In genomic region chr6:26078061-26078460, GRCh38 we compare ENCODE assay signal across 6 cellular contexts. TPM values are rescaled to one million over a fixed set of nuclear protein-coding genes. Genes with fewer than 3 reads are reported as not detected.
DNase-seq lines count a peak whose midpoint lies in the region; ATAC-seq, FAIRE-seq and TF ChIP-seq lines count a peak whose summit lies in the region.
"Not testable (repeated sequence)": the region's sequence is repeated elsewhere in the genome, so short reads cannot be mapped to it uniquely, and the experiment has no call there.

No MANE protein-coding gene starts in this region.

- not testable (repeated sequence) for TF ChIP-seq CTCF in astrocyte (IDR thresholded peaks at IDR 0.05; ENCODE audit: insufficient read depth, low read depth, low read length); K562 (IDR thresholded peaks at IDR 0.05 in 2 of 3, conservative IDR thresholded peaks at IDR 0.05 in 1 of 3; ENCODE audit: insufficient read depth in 2 of 3, low read depth in 1 of 3, low read length in 3 of 3)

- not testable (repeated sequence) for H2AFZ ChIP-seq in astrocyte (ENCODE audit: low read depth, low read length); K562 (ENCODE audit: low read depth, low read length)

- CTCF ChIA-PET in K562 (lab: Yijun Ruan, JAX; ENCODE audit: low intra/inter-chr PET ratio) = not testable (repeated sequence)

- H3K79me2 ChIP-seq in astrocyte (ENCODE audit: insufficient read depth, low read length); K562 (ENCODE audit: control insufficient read depth, insufficient read depth, low read length): not testable (repeated sequence)

- H3K27ac Mint-ChIP-seq in astrocyte (ENCODE audit: unreplicated experiment) = not testable (repeated sequence)

- H3K9ac ChIP-seq in astrocyte (ENCODE audit: low read length); K562 (ENCODE audit: insufficient read depth in 1 of 2, low read depth in 2 of 2, low read length in 2 of 2): not testable (repeated sequence)

- in situ Hi-C loops in K562 (cut with MboI) = not testable (repeated sequence)

- not testable (repeated sequence) for H3K4me3 Mint-ChIP-seq in astrocyte (ENCODE audit: unreplicated experiment)

- H3K4me1 Mint-ChIP-seq in astrocyte (ENCODE audit: low read depth, unreplicated experiment) = not testable (repeated sequence)

- not testable (repeated sequence) for H3K4me2 ChIP-seq in astrocyte (ENCODE audit: low read length); K562 (ENCODE audit: insufficient read depth, low read length)

- not testable (repeated sequence) for BruUV-seq in K562 (replicated peaks; lab: Mats Ljungman, UMichigan)

- not testable (repeated sequence) for TF ChIP-seq EP300 in K562 (IDR thresholded peaks at IDR 0.05; ENCODE audit: low read length)

- TF ChIP-seq POLR2A in K562 (conservative IDR thresholded peaks at IDR 0.05) = not testable (repeated sequence)

- H3K9me3 Mint-ChIP-seq in astrocyte (ENCODE audit: unreplicated experiment) = peaks cover 23% of the 10 kb centered on the region

- H3K27ac ChIP-seq in SJCRH30; astrocyte (ENCODE audit: low read depth, low read length); K562 (ENCODE audit: extremely low read depth, low read depth, low read length): not testable (repeated sequence)

- WGBS in K562 (ENCODE audit: insufficient coverage, low coverage, missing lambda C conversion rate) = 52% methylated on average over 3 of the region's 3 CpGs

- not testable (repeated sequence) for H3K36me3 ChIP-seq in SJCRH30; astrocyte (ENCODE audit: insufficient read depth, low read length); K562 (ENCODE audit: control insufficient read depth, insufficient read depth, low read length)

- not testable (repeated sequence) for FAIRE-seq in astrocyte (lab: Jason Lieb, UNC); K562 (lab: Jason Lieb, UNC)

- not testable (repeated sequence) for H3K27me3 ChIP-seq in SJCRH30; astrocyte (ENCODE audit: insufficient read depth, low read length); K562 (ENCODE audit: control insufficient read depth in 2 of 2, insufficient read depth in 2 of 2, low read length in 2 of 2)

- DNase-seq in NCI-H2227 (lab: John Stamatoyannopoulos, UW; ENCODE audit: unreplicated experiment) (peak; percentile 34), SJCRH30 (peak; percentile 66 to 68), astrocyte (ENCODE audit: low read depth) (peak; percentile 47), foreskin melanocyte (peak; percentile 64), lung microvascular endothelial cell (ENCODE audit: low read depth in 2 of 2) (peak; percentile 48 to 49)
- DNase-seq in K562 (ENCODE audit: extremely low read depth in 1 of 4, low spot score in 3 of 4) = not testable (repeated sequence)

- not testable (repeated sequence) for H3K9me1 ChIP-seq in K562 (ENCODE audit: control insufficient read depth, insufficient read depth, low read length)

- not testable (repeated sequence) for H3K4me1 ChIP-seq in SJCRH30; astrocyte (ENCODE audit: insufficient read depth, low read length); K562 (replicated peaks in 1 of 2; ENCODE audit: control insufficient read depth in 2 of 2, insufficient read depth in 2 of 2, low read length in 2 of 2)

- intact Hi-C loops in K562 (cut with micrococcal nuclease) = not testable (repeated sequence)

- H4K20me1 ChIP-seq in astrocyte (ENCODE audit: insufficient read depth, low read length); K562 (replicated peaks; ENCODE audit: control insufficient read depth, insufficient read depth, low read length): not testable (repeated sequence)

- not testable (repeated sequence) for H3K9me3 ChIP-seq in SJCRH30 (replicated peaks); astrocyte (ENCODE audit: insufficient read depth, low read depth, low read length); K562 (replicated peaks; ENCODE audit: control insufficient read depth, insufficient read depth, low read depth, low read length)

- POLR2A ChIA-PET in K562 (lab: Yijun Ruan, JAX) = interaction anchor here (0.5 to 1.5 kb wide), 2 partner anchors 9 to 47 kb away, joined by 4 read pairs; partner anchors contain the start of gene HFE

- not testable (repeated sequence) for H3K4me3 ChIP-seq in SJCRH30; astrocyte (ENCODE audit: insufficient read depth, low read depth, low read length); K562

- TF ChIP-seq RAD21 in K562 (CRISPR knock-in tag; conservative IDR thresholded peaks at IDR 0.05 in 1 of 2, IDR thresholded peaks at IDR 0.05 in 1 of 2) = not testable (repeated sequence)

- H3K36me3 Mint-ChIP-seq in astrocyte (ENCODE audit: low read depth, unreplicated experiment) = not testable (repeated sequence)

- H3K27me3 Mint-ChIP-seq in astrocyte (ENCODE audit: low read depth, unreplicated experiment) = not testable (repeated sequence)

- ATAC-seq in K562 = not testable (repeated sequence)

TF ChIP-seq in K562, 482 proteins besides CTCF, POLR2A, EP300 and RAD21:
- TF ChIP-seq NFIC (IDR thresholded peaks at IDR 0.05) = peak; percentile 72

RNA-seq across cellular contexts. Expression of gene HFE, which starts 9.2 kb away (rescaled TPM):
- 0.33 and 0.67 TPM in 2 replicates for total RNA-seq in SJCRH30 (2014; rRNA removed; shearing (Covaris generic))
- total RNA-seq in astrocyte (5.7 and 7.7 TPM in 2 replicates), K562 (2014; rRNA removed) (0.14 and 0.73 TPM in 2 replicates), K562 (2014; rRNA removed; fragmentation: Illumina TruSeq; extraction: Trizol) (0.76 and 1.1 TPM in 2 replicates), K562 (2015; rRNA removed; fragmentation: Illumina TruSeq; extraction: Trizol) (1.2 and 1.3 TPM in 2 replicates), K562 (2021) (0.58 and 0.98 TPM in 2 replicates), lung microvascular endothelial cell (1.4 and 1.7 TPM in 2 replicates)
- 2.3 and 3.3 TPM in 2 replicates for total RNA-seq in K562 (2011; cell fraction: chromatin; rRNA removed; ENCODE audit: low replicate concordance)
- total RNA-seq in K562 (2011; cell fraction: nucleolus; rRNA removed) = 1.3 and 2.2 TPM in 2 replicates
- total RNA-seq in K562 (2011; cell fraction: nucleoplasm; rRNA removed) = 2.1 and 3.3 TPM in 2 replicates
- polyA plus RNA-seq in K562 (2011; rRNA removed) (0.54 and 1.1 TPM in 2 replicates), K562 (2014; fragmentation: Illumina TruSeq; extraction: Trizol) (0.78 and 0.89 TPM in 2 replicates), K562 (2014; fragmentation: Nextera tagmentation; extraction: Ambion mirVana) (under 1 TPM; 0.17 to 0.31 TPM), K562 (2014; rRNA removed) (0.84 and 1.2 TPM in 2 replicates)
- polyA plus RNA-seq in K562 (2011; cell fraction: cytosol; rRNA removed) = 0.66 and 0.88 TPM in 2 replicates
- polyA plus RNA-seq in K562 (2011; cell fraction: nucleus; rRNA removed) = 0.65 and 0.95 TPM in 2 replicates
- polyA plus RNA-seq in K562 (2012) = 1.8 and 2.4 TPM in 2 replicates
- polyA minus RNA-seq in K562 (2011; rRNA and poly(A)+ RNA removed) = 1.3 and 1.7 TPM in 2 replicates
- polyA minus RNA-seq in K562 (2011; cell fraction: cytosol; rRNA and poly(A)+ RNA removed) = 0.95 TPM in 1 of 2 replicates, not detected in the other
- 0.44 and 0.94 TPM in 2 replicates for polyA minus RNA-seq in K562 (2011; cell fraction: nucleus; rRNA and poly(A)+ RNA removed)
